Comparison of ENCODE assay signal across 8 cellular contexts in the genomic region with DNA sequence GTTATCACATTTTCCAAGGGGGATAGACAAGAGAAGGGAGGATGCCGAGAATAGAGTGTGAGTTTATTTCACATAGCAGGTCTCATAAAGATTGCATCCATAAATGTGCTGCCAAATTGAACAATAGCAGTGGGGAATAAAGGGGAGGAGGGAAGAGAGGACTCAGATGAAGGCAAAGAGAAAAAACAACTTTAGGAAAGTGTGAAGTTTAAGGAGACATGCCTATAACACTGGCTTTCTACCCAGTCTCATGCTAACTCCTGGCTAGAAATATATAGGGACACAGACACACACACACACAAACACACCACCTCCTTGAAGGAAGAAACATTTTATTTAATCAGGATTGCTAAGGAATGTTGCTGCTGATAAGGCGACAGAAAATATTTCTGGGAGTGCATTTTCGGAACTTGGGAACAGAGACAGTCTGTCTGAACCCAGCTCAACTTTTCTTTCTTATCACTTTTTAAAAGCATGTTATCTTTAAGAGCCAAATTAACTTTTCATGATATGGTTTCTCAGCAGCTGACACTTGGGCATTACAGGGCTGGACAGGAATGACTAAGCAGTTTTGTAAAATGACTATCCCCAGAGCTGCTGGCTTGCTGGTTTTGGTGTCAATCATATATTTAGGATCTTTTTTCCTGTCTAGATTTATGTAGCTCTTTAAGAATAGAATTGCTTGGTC.
A peak's percentile ranks its signal among the peaks of the same experiment; 100 is the strongest.
DNase-seq lines count a peak whose midpoint lies in the region; ATAC-seq, FAIRE-seq and TF ChIP-seq lines count a peak whose summit lies in the region.

No MANE protein-coding gene starts in this region.

- FAIRE-seq in bronchial epithelial cell (lab: Jason Lieb, UNC) (no peak), pancreas (lab: Jason Lieb, UNC) (no peak)

- WGBS in pancreas, 2 donors = 14% methylated on average over 3 of the region's 3 CpGs

- peaks cover 0 to 10% (median 8%) of the 10 kb centered on the region in 3 donors for H3K4me1 ChIP-seq in pancreas

- DNase-seq in bronchial epithelial cell (ENCODE audit: low read depth) = peak; percentile 64
- DNase-seq in pancreas = no peak
- no peak for DNase-seq in hypothalamus (lab: John Stamatoyannopoulos, UW)
- DNase-seq in NCI-H2029 (lab: John Stamatoyannopoulos, UW) = no peak
- DNase-seq in head of caudate nucleus = no peak

- no peak overlapping the region for H3K4me3 ChIP-seq in bronchial epithelial cell (ENCODE audit: low read depth, low read length)
- no peak overlapping the region for H3K4me3 ChIP-seq in pancreas

- H3K36me3 ChIP-seq in bronchial epithelial cell (ENCODE audit: control insufficient read depth, insufficient read depth, low read length) (no peaks in the 10 kb centered on the region), pancreas (no peaks in the 10 kb centered on the region)

- ATAC-seq in GM19438 (IDR thresholded peaks at IDR 0.05; ENCODE audit: low read depth, unreplicated experiment) (peak; percentile 41), HG03378 (IDR thresholded peaks at IDR 0.05; ENCODE audit: unreplicated experiment) (peak; percentile 52), pancreas (peak in 3 of 4 donors; percentile 63 to 75 (median 75)), GM21515 (IDR thresholded peaks at IDR 0.05; ENCODE audit: unreplicated experiment) (no peak)

- peak overlapping the region in 2 of 4 donors; percentile 10 to 32 for H3K27ac ChIP-seq in pancreas

- H3K27me3 ChIP-seq in bronchial epithelial cell (ENCODE audit: control insufficient read depth, insufficient read depth, low read length) (no peaks in the 10 kb centered on the region), pancreas (no peaks in the 10 kb centered on the region)

- intact Hi-C loops in pancreas (cut with DNase I) = no loop called here
- intact Hi-C loops in head of caudate nucleus (cut with DNase I) = no loop called here

- TF ChIP-seq CTCF in bronchial epithelial cell (IDR thresholded peaks at IDR 0.05; ENCODE audit: insufficient read depth, low read length, severe bottlenecking) (no peak), pancreas (IDR thresholded peaks at IDR 0.05) (no peak)

- no peaks in the 10 kb centered on the region for H3K9me3 ChIP-seq in pancreas
